13 cellular contexts compared by ENCODE assay signal in genomic region chr13:66506979-66507378, GRCh38.
A peak's percentile ranks its signal among the peaks of the same experiment; 100 is the strongest.
DNase-seq lines count a peak whose midpoint lies in the region; ATAC-seq and TF ChIP-seq lines count a peak whose summit lies in the region.
"Had no signal": no experiment of that assay in that cellular context is flagged by ENCODE, and none has a peak within 500 bp of the region (broad histone marks: within the 10 kb centered on the region; RNA-seq: fewer than 3 reads in every experiment).

No MANE protein-coding gene starts in this region.

- POLR2A ChIA-PET in T-cell (lab: Charles Lee) = no interaction called here

- no peak for TF ChIP-seq POLR2A in ovary (IDR thresholded peaks at IDR 0.05)

- H3K4me3 ChIP-seq in ovary (no peak overlapping the region), H7 (ENCODE audit: insufficient read depth, low read depth, low read length) (no peak overlapping the region)
- H3K4me3 ChIP-seq: PC-9 had no signal

- no peaks in the 10 kb centered on the region for H3K9me3 ChIP-seq in ovary

- H3K4me1 ChIP-seq in ovary (ENCODE audit: insufficient read depth) = no peaks in the 10 kb centered on the region

- TF ChIP-seq EP300 in ovary (IDR thresholded peaks at IDR 0.05) = no peak

- peak; percentile 36 for DNase-seq in dedifferentiated amniotic fluid mesenchymal stem cell (ENCODE audit: extremely low spot score)
- DNase-seq in T-cell = no peak
- no peak for DNase-seq in ovary
- DNase-seq in H7 = no peak
- DNase-seq: effector CD4-positive, alpha-beta T cell; PC-9; posterior cingulate gyrus; SW 1271 had no signal

- H3K9me3 Mint-ChIP-seq in T-cell = peaks cover 2 to 10% (median 8%) of the 10 kb centered on the region in 3 donors

- H3K27ac Mint-ChIP-seq in T-cell = no peak overlapping the region
- H3K27ac Mint-ChIP-seq: mesothelial cell of epicardium had no signal

- H3K36me3 ChIP-seq in ovary (no peaks in the 10 kb centered on the region), H7 (replicated peaks; ENCODE audit: control insufficient read depth, insufficient read depth, low read length) (no peaks in the 10 kb centered on the region)

- H3K36me3 Mint-ChIP-seq in T-cell = no peaks in the 10 kb centered on the region

- no peaks in the 10 kb centered on the region for H3K4me1 Mint-ChIP-seq in T-cell

- intact Hi-C loops in ovary (cut with DNase I) = no loop called here

- TF ChIP-seq CTCF in ovary (IDR thresholded peaks at IDR 0.05) = no peak

- no peak overlapping the region for H3K4me3 Mint-ChIP-seq in T-cell
- H3K4me3 Mint-ChIP-seq: mesothelial cell of epicardium had no signal

- CTCF ChIA-PET in T-cell (lab: Charles Lee) = no interaction called here

- H3K27ac ChIP-seq in ovary = no peak overlapping the region
- H3K27ac ChIP-seq: PC-9 had no signal

- H3K27me3 ChIP-seq in ovary = no peaks in the 10 kb centered on the region
- H3K27me3 ChIP-seq in H7 (ENCODE audit: control insufficient read depth, insufficient read depth, low read length) = no peaks in the 10 kb centered on the region

- ATAC-seq in GM18508 (IDR thresholded peaks at IDR 0.05; ENCODE audit: insufficient read depth, unreplicated experiment) (peak; percentile 86), GM21423 (IDR thresholded peaks at IDR 0.05; ENCODE audit: unreplicated experiment) (peak; percentile 93), HG03460 (IDR thresholded peaks at IDR 0.05; ENCODE audit: unreplicated experiment) (peak; percentile 61), T-cell (replicated peaks in 1 of 4) (no peak), GM18519 (IDR thresholded peaks at IDR 0.05; ENCODE audit: low FRiP score, unreplicated experiment) (no peak)

- no peaks in the 10 kb centered on the region for H3K27me3 Mint-ChIP-seq in T-cell

- WGBS in ovary, 3 donors = 63 to 70% (median 63%) methylated on average over 2 of the region's 2 CpGs

Comparison
In these comparisons a context has a peak if more than half of its experiments do, and no peak if none do; other contexts are left out.
1. ATAC-seq: peak in GM18508 (single experiment), GM21423 (single experiment) and HG03460 (single experiment); none in T-cell (0 of 4) and GM18519 (single experiment).